In the genomic region with DNA sequence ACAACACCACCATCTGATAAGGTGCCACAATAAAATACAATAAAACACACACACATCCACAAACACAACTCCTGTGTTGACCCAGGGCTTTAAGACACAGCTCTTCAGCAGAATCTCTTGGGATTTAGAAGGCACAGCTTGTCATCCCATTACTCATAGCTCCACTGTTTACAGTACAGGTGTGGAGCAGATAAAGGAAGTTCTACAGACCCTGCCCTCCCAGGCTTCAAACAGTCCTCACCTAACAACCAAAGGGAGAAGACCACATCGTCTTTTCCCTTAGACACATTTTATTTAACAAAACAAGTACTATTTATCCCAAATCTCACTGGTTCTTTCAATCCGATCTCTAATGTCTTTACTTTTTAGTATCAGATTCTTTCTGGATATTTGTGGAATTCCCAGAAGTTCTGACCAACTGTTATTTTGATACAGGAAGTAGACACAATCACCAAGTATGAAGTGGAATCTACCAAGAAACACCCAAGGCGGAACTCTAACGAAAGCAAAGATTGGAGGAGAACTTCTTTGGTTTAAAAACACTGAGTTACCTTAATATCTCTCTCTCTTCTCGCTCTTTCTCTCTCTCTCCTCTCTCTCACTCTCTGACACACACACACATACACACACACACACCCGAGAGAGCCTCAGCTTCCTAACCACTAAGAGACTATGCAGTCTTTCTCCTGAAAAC, we compare ENCODE assay signal across 1 cellular context.
A peak's percentile ranks its signal among the peaks of the same experiment; 100 is the strongest.
TF ChIP-seq lines count a peak whose summit lies in the region.

No MANE protein-coding gene starts in this region.

TF ChIP-seq in HepG2, 621 proteins besides CTCF, POLR2A, EP300 and RAD21 (continued from another document):
- TF ChIP-seq, protein P1, sequence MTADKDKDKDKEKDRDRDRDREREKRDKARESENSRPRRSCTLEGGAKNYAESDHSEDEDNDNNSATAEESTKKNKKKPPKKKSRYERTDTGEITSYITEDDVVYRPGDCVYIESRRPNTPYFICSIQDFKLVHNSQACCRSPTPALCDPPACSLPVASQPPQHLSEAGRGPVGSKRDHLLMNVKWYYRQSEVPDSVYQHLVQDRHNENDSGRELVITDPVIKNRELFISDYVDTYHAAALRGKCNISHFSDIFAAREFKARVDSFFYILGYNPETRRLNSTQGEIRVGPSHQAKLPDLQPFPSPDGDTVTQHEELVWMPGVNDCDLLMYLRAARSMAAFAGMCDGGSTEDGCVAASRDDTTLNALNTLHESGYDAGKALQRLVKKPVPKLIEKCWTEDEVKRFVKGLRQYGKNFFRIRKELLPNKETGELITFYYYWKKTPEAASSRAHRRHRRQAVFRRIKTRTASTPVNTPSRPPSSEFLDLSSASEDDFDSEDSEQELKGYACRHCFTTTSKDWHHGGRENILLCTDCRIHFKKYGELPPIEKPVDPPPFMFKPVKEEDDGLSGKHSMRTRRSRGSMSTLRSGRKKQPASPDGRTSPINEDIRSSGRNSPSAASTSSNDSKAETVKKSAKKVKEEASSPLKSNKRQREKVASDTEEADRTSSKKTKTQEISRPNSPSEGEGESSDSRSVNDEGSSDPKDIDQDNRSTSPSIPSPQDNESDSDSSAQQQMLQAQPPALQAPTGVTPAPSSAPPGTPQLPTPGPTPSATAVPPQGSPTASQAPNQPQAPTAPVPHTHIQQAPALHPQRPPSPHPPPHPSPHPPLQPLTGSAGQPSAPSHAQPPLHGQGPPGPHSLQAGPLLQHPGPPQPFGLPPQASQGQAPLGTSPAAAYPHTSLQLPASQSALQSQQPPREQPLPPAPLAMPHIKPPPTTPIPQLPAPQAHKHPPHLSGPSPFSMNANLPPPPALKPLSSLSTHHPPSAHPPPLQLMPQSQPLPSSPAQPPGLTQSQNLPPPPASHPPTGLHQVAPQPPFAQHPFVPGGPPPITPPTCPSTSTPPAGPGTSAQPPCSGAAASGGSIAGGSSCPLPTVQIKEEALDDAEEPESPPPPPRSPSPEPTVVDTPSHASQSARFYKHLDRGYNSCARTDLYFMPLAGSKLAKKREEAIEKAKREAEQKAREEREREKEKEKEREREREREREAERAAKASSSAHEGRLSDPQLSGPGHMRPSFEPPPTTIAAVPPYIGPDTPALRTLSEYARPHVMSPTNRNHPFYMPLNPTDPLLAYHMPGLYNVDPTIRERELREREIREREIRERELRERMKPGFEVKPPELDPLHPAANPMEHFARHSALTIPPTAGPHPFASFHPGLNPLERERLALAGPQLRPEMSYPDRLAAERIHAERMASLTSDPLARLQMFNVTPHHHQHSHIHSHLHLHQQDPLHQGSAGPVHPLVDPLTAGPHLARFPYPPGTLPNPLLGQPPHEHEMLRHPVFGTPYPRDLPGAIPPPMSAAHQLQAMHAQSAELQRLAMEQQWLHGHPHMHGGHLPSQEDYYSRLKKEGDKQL (CRISPR knock-in tag; IDR thresholded peaks at IDR 0.05; ENCODE audit: low read depth), result no peak
- TF ChIP-seq MYC (CRISPR knock-in tag; IDR thresholded peaks at IDR 0.05; ENCODE audit: borderline replicate concordance) (no peak), ZBTB3 (CRISPR knock-in tag; IDR thresholded peaks at IDR 0.05; ENCODE audit: borderline replicate concordance, low read depth) (no peak), ESRRA (CRISPR knock-in tag; IDR thresholded peaks at IDR 0.05; ENCODE audit: low read depth) (no peak), CCDC6 (CRISPR knock-in tag; IDR thresholded peaks at IDR 0.05) (no peak), BCL6 (CRISPR knock-in tag; IDR thresholded peaks at IDR 0.05) (no peak), ZNF12 (CRISPR knock-in tag; IDR thresholded peaks at IDR 0.05) (no peak), CENPX (CRISPR knock-in tag; IDR thresholded peaks at IDR 0.05) (no peak), GPN1 (CRISPR knock-in tag; IDR thresholded peaks at IDR 0.05; ENCODE audit: borderline replicate concordance) (no peak), KDM1A (CRISPR knock-in tag; IDR thresholded peaks at IDR 0.05) (no peak), ZNF547 (CRISPR knock-in tag; IDR thresholded peaks at IDR 0.05) (0 out of 2 replicates have a peak, but pooled peaks have one; percentile 24), ZNF292 (CRISPR knock-in tag; IDR thresholded peaks at IDR 0.05; ENCODE audit: borderline replicate concordance, low read depth) (no peak), ETV5 (CRISPR knock-in tag; IDR thresholded peaks at IDR 0.05; ENCODE audit: borderline replicate concordance) (peak; percentile 24; the same call in 1 of the 2 replicates), ZNF441 (CRISPR knock-in tag; IDR thresholded peaks at IDR 0.05; ENCODE audit: borderline replicate concordance) (no peak), TAF1 (CRISPR knock-in tag; IDR thresholded peaks at IDR 0.05) (no peak), RFX1 (IDR thresholded peaks at IDR 0.05) (no peak), ZNF468 (CRISPR knock-in tag; IDR thresholded peaks at IDR 0.05) (no peak), ARNT (IDR thresholded peaks at IDR 0.05) (no peak), SMAD9 (CRISPR knock-in tag; IDR thresholded peaks at IDR 0.05) (no peak), ZNF619 (CRISPR knock-in tag; IDR thresholded peaks at IDR 0.05) (no peak), DMAP1 (CRISPR knock-in tag; IDR thresholded peaks at IDR 0.05) (no peak), PHF5A (CRISPR knock-in tag; IDR thresholded peaks at IDR 0.05; ENCODE audit: low read depth, unreplicated experiment) (no peak), AGO1 (IDR thresholded peaks at IDR 0.05; ENCODE audit: low read depth, low read length, poor library complexity, severe bottlenecking) (no peak), KLF11 (CRISPR knock-in tag; IDR thresholded peaks at IDR 0.05) (no peak), ZNF496 (CRISPR knock-in tag; IDR thresholded peaks at IDR 0.05; ENCODE audit: insufficient replicate concordance) (no peak), NPAS2 (CRISPR knock-in tag; IDR thresholded peaks at IDR 0.05; ENCODE audit: borderline replicate concordance) (no peak), ZC3H4 (CRISPR knock-in tag; IDR thresholded peaks at IDR 0.05; ENCODE audit: borderline replicate concordance) (no peak), HOXA7 (CRISPR knock-in tag; IDR thresholded peaks at IDR 0.05) (no peak), NFRKB (IDR thresholded peaks at IDR 0.05) (no peak)
- TF ChIP-seq, protein P2, sequence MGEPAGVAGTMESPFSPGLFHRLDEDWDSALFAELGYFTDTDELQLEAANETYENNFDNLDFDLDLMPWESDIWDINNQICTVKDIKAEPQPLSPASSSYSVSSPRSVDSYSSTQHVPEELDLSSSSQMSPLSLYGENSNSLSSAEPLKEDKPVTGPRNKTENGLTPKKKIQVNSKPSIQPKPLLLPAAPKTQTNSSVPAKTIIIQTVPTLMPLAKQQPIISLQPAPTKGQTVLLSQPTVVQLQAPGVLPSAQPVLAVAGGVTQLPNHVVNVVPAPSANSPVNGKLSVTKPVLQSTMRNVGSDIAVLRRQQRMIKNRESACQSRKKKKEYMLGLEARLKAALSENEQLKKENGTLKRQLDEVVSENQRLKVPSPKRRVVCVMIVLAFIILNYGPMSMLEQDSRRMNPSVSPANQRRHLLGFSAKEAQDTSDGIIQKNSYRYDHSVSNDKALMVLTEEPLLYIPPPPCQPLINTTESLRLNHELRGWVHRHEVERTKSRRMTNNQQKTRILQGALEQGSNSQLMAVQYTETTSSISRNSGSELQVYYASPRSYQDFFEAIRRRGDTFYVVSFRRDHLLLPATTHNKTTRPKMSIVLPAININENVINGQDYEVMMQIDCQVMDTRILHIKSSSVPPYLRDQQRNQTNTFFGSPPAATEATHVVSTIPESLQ (CRISPR knock-in tag; conservative IDR thresholded peaks at IDR 0.05), result no peak
- TF ChIP-seq, protein P3, sequence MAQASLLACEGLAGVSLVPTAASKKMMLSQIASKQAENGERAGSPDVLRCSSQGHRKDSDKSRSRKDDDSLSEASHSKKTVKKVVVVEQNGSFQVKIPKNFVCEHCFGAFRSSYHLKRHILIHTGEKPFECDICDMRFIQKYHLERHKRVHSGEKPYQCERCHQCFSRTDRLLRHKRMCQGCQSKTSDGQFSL (CRISPR knock-in tag; IDR thresholded peaks at IDR 0.05), result no peak
- TF ChIP-seq, protein P4, sequence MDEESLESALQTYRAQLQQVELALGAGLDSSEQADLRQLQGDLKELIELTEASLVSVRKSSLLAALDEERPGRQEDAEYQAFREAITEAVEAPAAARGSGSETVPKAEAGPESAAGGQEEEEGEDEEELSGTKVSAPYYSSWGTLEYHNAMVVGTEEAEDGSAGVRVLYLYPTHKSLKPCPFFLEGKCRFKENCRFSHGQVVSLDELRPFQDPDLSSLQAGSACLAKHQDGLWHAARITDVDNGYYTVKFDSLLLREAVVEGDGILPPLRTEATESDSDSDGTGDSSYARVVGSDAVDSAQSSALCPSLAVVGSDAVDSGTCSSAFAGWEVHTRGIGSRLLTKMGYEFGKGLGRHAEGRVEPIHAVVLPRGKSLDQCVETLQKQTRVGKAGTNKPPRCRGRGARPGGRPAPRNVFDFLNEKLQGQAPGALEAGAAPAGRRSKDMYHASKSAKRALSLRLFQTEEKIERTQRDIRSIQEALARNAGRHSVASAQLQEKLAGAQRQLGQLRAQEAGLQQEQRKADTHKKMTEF (CRISPR knock-in tag; IDR thresholded peaks at IDR 0.05), result no peak
- TF ChIP-seq, protein P5, sequence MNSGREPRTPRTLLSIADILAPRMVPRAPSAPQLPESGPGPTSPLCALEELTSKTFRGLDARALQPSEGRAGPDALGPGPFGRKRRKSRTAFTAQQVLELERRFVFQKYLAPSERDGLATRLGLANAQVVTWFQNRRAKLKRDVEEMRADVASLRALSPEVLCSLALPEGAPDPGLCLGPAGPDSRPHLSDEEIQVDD (CRISPR knock-in tag; IDR thresholded peaks at IDR 0.05; ENCODE audit: borderline replicate concordance), result no peak
